Comparison of ENCODE assay signal across 20 cellular contexts in genomic region chr2:31347788-31348187, GRCh38.
DNase-seq lines count a peak whose midpoint lies in the region; ATAC-seq, FAIRE-seq and TF ChIP-seq lines count a peak whose summit lies in the region.
"Had no signal": no experiment of that assay in that cellular context is flagged by ENCODE, and none has a peak within 500 bp of the region (broad histone marks: within the 10 kb centered on the region; RNA-seq: fewer than 3 reads in every experiment).

No MANE protein-coding gene starts in this region.

- peak; percentile 82 for DNase-seq in AG08395 (ENCODE audit: low spot score)
- DNase-seq in GM23248: peak; percentile 87
- DNase-seq in brain microvascular endothelial cell: peak; percentile 58
- DNase-seq in kidney tubule cell (ENCODE audit: low spot score): peak; percentile 24
- DNase-seq in thyroid gland: no peak
- no peak for DNase-seq in GM13977 (ENCODE audit: low spot score)
- no peak for DNase-seq in RCC 7860 (ENCODE audit: low spot score)
- DNase-seq: activated CD4-positive, alpha-beta memory T cell treated with anti-CD3 and anti-CD28 coated beads, Interleukin-2, amount 10 ng/mL, durations not matched to agents 7 days and 5 days; activated T-cell treated with anti-CD3 and anti-CD28 coated beads, Interleukin-2, amount 50 U/mL, for 4 hours; AML-193; Caco-2; NCI-H1694; NCI-H510A treated with DMSO at 0.1 percent for 48 hours; stimulated activated CD4-positive, alpha-beta T cell treated with anti-CD3 and anti-CD28 coated beads, Interleukin-15, amount 100 ng/mL, for 24 hours; uterus had no signal

- H3K36me3 ChIP-seq in GM23248 (ENCODE audit: low read depth): no peaks in the 10 kb centered on the region
- no peaks in the 10 kb centered on the region for H3K36me3 ChIP-seq in brain microvascular endothelial cell (replicated peaks)
- H3K36me3 ChIP-seq in thyroid gland: no peaks in the 10 kb centered on the region
- H3K36me3 ChIP-seq: cardiac muscle cell, gastrocnemius medialis, uterus had no signal

- no peaks in the 10 kb centered on the region for H3K79me2 ChIP-seq in GM23248 (ENCODE audit: insufficient read depth)

- ATAC-seq in GM19035 (IDR thresholded peaks at IDR 0.05; ENCODE audit: unreplicated experiment): no peak
- ATAC-seq: activated T-cell treated with anti-CD3 and anti-CD28 coated beads, Interleukin-2, amount 50 U/mL, for 4 hours; gastrocnemius medialis had no signal

- H3K27me3 ChIP-seq in GM23248 (replicated peaks; ENCODE audit: insufficient read depth) (no peaks in the 10 kb centered on the region), brain microvascular endothelial cell (replicated peaks) (no peaks in the 10 kb centered on the region), thyroid gland (no peaks in the 10 kb centered on the region)
- H3K27me3 ChIP-seq: cardiac muscle cell, gastrocnemius medialis, uterus had no signal

- WGBS in GM23248 (ENCODE audit: low coverage in 1 of 2, low lambda C conversion rate in 2 of 2, missing lambda C conversion rate in 2 of 2), 2 experiments: 31 to 44% methylated on average over 9 of the region's 9 CpGs
- 76 to 79% methylated on average over 9 of the region's 9 CpGs for WGBS in thyroid gland, 2 donors

- H3K27ac ChIP-seq in GM23248 (peak overlapping the region; percentile 20; the same call in 1 of the 2 replicates), brain microvascular endothelial cell (no peak overlapping the region), thyroid gland (no peak overlapping the region)
- H3K27ac ChIP-seq: cardiac muscle cell, SK-N-MC, uterus had no signal

- TF ChIP-seq POLR2A in thyroid gland (IDR thresholded peaks at IDR 0.05): no peak

- peak overlapping the region; percentile 13; the same call in 1 of the 2 replicates for H2AFZ ChIP-seq in GM23248

- FAIRE-seq in RCC 7860 (lab: Jason Lieb, UNC): no peak
- FAIRE-seq: GM18507 had no signal

- TF ChIP-seq CTCF in brain microvascular endothelial cell (IDR thresholded peaks at IDR 0.05; ENCODE audit: low read depth, low read length, missing control alignments) (no peak), thyroid gland (IDR thresholded peaks at IDR 0.05) (no peak), GM13977 (IDR thresholded peaks at IDR 0.05; ENCODE audit: extremely low read depth, insufficient read depth, missing control alignments) (no peak)

- H3F3A ChIP-seq in GM23248 (ENCODE audit: insufficient read depth): no peaks in the 10 kb centered on the region

- intact Hi-C loops in thyroid gland (cut with DNase I): no loop called here

- H3K4me2 ChIP-seq in GM23248 (ENCODE audit: unreplicated experiment): no peak overlapping the region

- H4K20me1 ChIP-seq in GM23248 (ENCODE audit: insufficient read depth): no peaks in the 10 kb centered on the region

- no peak overlapping the region for H3K4me3 ChIP-seq in GM23248
- H3K4me3 ChIP-seq in brain microvascular endothelial cell (ENCODE audit: low read depth, low read length): no peak overlapping the region
- H3K4me3 ChIP-seq in thyroid gland (replicated peaks in 1 of 3): no peak overlapping the region
- H3K4me3 ChIP-seq: cardiac muscle cell, gastrocnemius medialis, SK-N-MC, uterus had no signal

- H3K9me3 ChIP-seq in GM23248 (ENCODE audit: low read depth) (no peaks in the 10 kb centered on the region), thyroid gland (no peaks in the 10 kb centered on the region)
- H3K9me3 ChIP-seq: Caco-2, gastrocnemius medialis, uterus had no signal

- no peak overlapping the region for H3K9ac ChIP-seq in GM23248

- no peaks in the 10 kb centered on the region for H3K9me2 ChIP-seq in GM23248 (ENCODE audit: insufficient read depth)

- H3K4me1 ChIP-seq in GM23248 (ENCODE audit: insufficient read depth) (0 out of 2 replicates have a peak, but pooled peaks cover 11% of the 10 kb centered on the region), thyroid gland (no peaks in the 10 kb centered on the region)
- H3K4me1 ChIP-seq: gastrocnemius medialis, uterus had no signal

- in situ Hi-C loops in GM23248 (cut with MboI) (loop anchor here (25.0 kb wide), 1 partner anchor 390 kb away; no protein-coding TSS in a partner anchor), brain microvascular endothelial cell (cut with HindIII; ENCODE audit: low pct_ligation_motif_present, low sequenced_read_pairs) (no loop called here), GM13977 (cut with MboI; ENCODE audit: low pct_unique_long_range_greater_than_20kb, low sequenced_read_pairs, unreplicated experiment) (no loop called here)

Comparison
In these comparisons a context has a peak if more than half of its experiments do, and no peak if none do; other contexts are left out.
1. DNase-seq: peak in AG08395 (single experiment), GM23248 (single experiment), brain microvascular endothelial cell (single experiment) and kidney tubule cell (single experiment); none in thyroid gland (0 of 2), GM13977 (single experiment) and RCC 7860 (single experiment).